ENCODE assay signal across 20 cellular contexts in genomic region chr2:121130301-121130850, GRCh38.
A peak's percentile ranks its signal among the peaks of the same experiment; 100 is the strongest.
DNase-seq lines count a peak whose midpoint lies in the region; ATAC-seq lines count a peak whose summit lies in the region.
"Had no signal": no experiment of that assay in that cellular context is flagged by ENCODE, and none has a peak within 500 bp of the region (broad histone marks: within the 10 kb centered on the region; RNA-seq: fewer than 3 reads in every experiment).

No MANE protein-coding gene starts in this region.

- DNase-seq in NCI-H510A (lab: John Stamatoyannopoulos, UW) (peak; percentile 16), NCI-H510A treated with DMSO at 0.1 percent for 48 hours (lab: John Stamatoyannopoulos, UW) (no peak), COLO668 (lab: John Stamatoyannopoulos, UW; ENCODE audit: unreplicated experiment) (peak; percentile 28), NCI-H69 (lab: John Stamatoyannopoulos, UW) (peak; percentile 66), SW480 (ENCODE audit: low spot score) (no peak)
- no peak for DNase-seq in stimulated activated effector memory CD8-positive, alpha-beta T cell treated with anti-CD3 and anti-CD28 coated beads, Interleukin-12 subunit alpha, Interleukin-12 subunit beta, amount 100 ng/mL, for 72 hours (ENCODE audit: low spot score in 2 of 2)
- DNase-seq: GDM1, GOT3, NCI-H1105, NCI-H1694, NCI-H2081, NCI-H2171, NCI-H345, NCI-H774, OCI-M1 had no signal

- ATAC-seq in stimulated activated effector memory CD8-positive, alpha-beta T cell treated with anti-CD3 and anti-CD28 coated beads, Interleukin-12 subunit alpha, Interleukin-12 subunit beta, amount 100 ng/mL, for 72 hours, result peak; percentile 2
- ATAC-seq in HG02938 (IDR thresholded peaks at IDR 0.05; ENCODE audit: unreplicated experiment), result no peak
- ATAC-seq: HCT116 had no signal

- H3K36me3 Mint-ChIP-seq in stimulated activated effector memory CD8-positive, alpha-beta T cell treated with anti-CD3 and anti-CD28 coated beads, Interleukin-12 subunit alpha, Interleukin-12 subunit beta, amount 100 ng/mL, for 72 hours, result no peaks in the 10 kb centered on the region
- H3K36me3 Mint-ChIP-seq: IgD-negative memory B cell had no signal

- no peak overlapping the region for H3K4me3 Mint-ChIP-seq in stimulated activated effector memory CD8-positive, alpha-beta T cell treated with anti-CD3 and anti-CD28 coated beads, Interleukin-12 subunit alpha, Interleukin-12 subunit beta, amount 100 ng/mL, for 72 hours
- H3K4me3 Mint-ChIP-seq: B cell; IgD-negative memory B cell; T-helper 2 cell treated with Interferon-gamma antibody and Interleukin-4, amounts not matched to agents 5 μg/mL and 100 μg/mL, for 36 hours had no signal

- peaks cover 7% of the 10 kb centered on the region for H3K9me3 Mint-ChIP-seq in stimulated activated effector memory CD8-positive, alpha-beta T cell treated with anti-CD3 and anti-CD28 coated beads, Interleukin-12 subunit alpha, Interleukin-12 subunit beta, amount 100 ng/mL, for 72 hours
- H3K9me3 Mint-ChIP-seq: T-helper 2 cell treated with Interferon-gamma antibody and Interleukin-4, amounts not matched to agents 5 μg/mL and 100 μg/mL, for 36 hours had no signal

- no peak overlapping the region for H3K27ac Mint-ChIP-seq in stimulated activated effector memory CD8-positive, alpha-beta T cell treated with anti-CD3 and anti-CD28 coated beads, Interleukin-12 subunit alpha, Interleukin-12 subunit beta, amount 100 ng/mL, for 72 hours
- H3K27ac Mint-ChIP-seq: B cell; IgD-negative memory B cell; T-helper 2 cell treated with Interferon-gamma antibody and Interleukin-4, amounts not matched to agents 5 μg/mL and 100 μg/mL, for 36 hours had no signal

- H3K4me1 Mint-ChIP-seq in stimulated activated effector memory CD8-positive, alpha-beta T cell treated with anti-CD3 and anti-CD28 coated beads, Interleukin-12 subunit alpha, Interleukin-12 subunit beta, amount 100 ng/mL, for 72 hours, result peaks cover 10% of the 10 kb centered on the region
- H3K4me1 Mint-ChIP-seq: B cell had no signal

Comparison
In these comparisons a context has a peak if more than half of its experiments do, and no peak if none do; other contexts are left out.
1. DNase-seq: peak in NCI-H510A (single experiment), COLO668 (single experiment) and NCI-H69 (single experiment); none in NCI-H510A treated with DMSO at 0.1 percent for 48 hours (single experiment), stimulated activated effector memory CD8-positive, alpha-beta T cell treated with anti-CD3 and anti-CD28 coated beads, Interleukin-12 subunit alpha, Interleukin-12 subunit beta, amount 100 ng/mL, for 72 hours (0 of 2) and SW480 (single experiment).